Comparison of ENCODE assay signal across 9 cellular contexts in genomic region chr12:124655317-124656213, GRCh38.
DNase-seq lines count a peak whose midpoint lies in the region; ATAC-seq and TF ChIP-seq lines count a peak whose summit lies in the region.
"Had no signal": no experiment of that assay in that cellular context is flagged by ENCODE, and none has a peak within 500 bp of the region (broad histone marks: within the 10 kb centered on the region; RNA-seq: fewer than 3 reads in every experiment).

No MANE protein-coding gene starts in this region.

- H3K4me3 ChIP-seq in choroid plexus epithelial cell (ENCODE audit: low read depth, low read length) (peak overlapping the region; percentile 9), lower lobe of right lung (peak overlapping the region; percentile 22)

- peaks cover 44% of the 10 kb centered on the region for H3K4me1 Mint-ChIP-seq in type B pancreatic cell (ENCODE audit: unreplicated experiment)

- peak overlapping the region; percentile 75 for H3K27ac Mint-ChIP-seq in type B pancreatic cell

- no peaks in the 10 kb centered on the region for H3K36me3 ChIP-seq in lower lobe of right lung

- intact Hi-C loops in lower lobe of right lung (cut with DNase I): no loop called here

- peaks cover 4% of the 10 kb centered on the region for H3K27me3 Mint-ChIP-seq in type B pancreatic cell

- no peaks in the 10 kb centered on the region for H3K27me3 ChIP-seq in lower lobe of right lung (ENCODE audit: low read depth)

- no peaks in the 10 kb centered on the region for H3K9me3 Mint-ChIP-seq in type B pancreatic cell

- H3K9me3 ChIP-seq in lower lobe of right lung: no peaks in the 10 kb centered on the region

- H3K4me3 Mint-ChIP-seq in type B pancreatic cell: peak overlapping the region; percentile 82

- peaks cover 42% of the 10 kb centered on the region for H3K4me1 ChIP-seq in lower lobe of right lung

- no peak for TF ChIP-seq CTCF in choroid plexus epithelial cell (conservative IDR thresholded peaks at IDR 0.05; ENCODE audit: low read depth, low read length)
- TF ChIP-seq CTCF in lower lobe of right lung (IDR thresholded peaks at IDR 0.05): no peak
- TF ChIP-seq CTCF in type B pancreatic cell (conservative IDR thresholded peaks at IDR 0.05): no peak

- peak overlapping the region; percentile 67 for H3K27ac ChIP-seq in lower lobe of right lung

- peak; percentile 78 to 84 for ATAC-seq in lower lobe of right lung
- ATAC-seq in HG02678 (IDR thresholded peaks at IDR 0.05; ENCODE audit: unreplicated experiment): no peak
- no peak for ATAC-seq in stimulated activated naive CD8-positive, alpha-beta T cell treated with anti-CD3 and anti-CD28 coated beads, Interleukin-15, Interleukin-2, amounts not matched to agents 100 U/mL and 50 U/mL, for 24 hours
- ATAC-seq: HCT116 had no signal

- no peaks in the 10 kb centered on the region for H3K36me3 Mint-ChIP-seq in type B pancreatic cell

- DNase-seq in DMS153 (lab: John Stamatoyannopoulos, UW) (peak; percentile 57), NCI-H226 (peak; percentile 93), choroid plexus epithelial cell (ENCODE audit: low read depth) (peak; percentile 99), lower lobe of right lung (no peak), type B pancreatic cell (ENCODE audit: extremely low spot score, unreplicated experiment) (peak; percentile 80)
- no peak for DNase-seq in stimulated activated naive CD8-positive, alpha-beta T cell treated with anti-CD3 and anti-CD28 coated beads, Interleukin-15, Interleukin-2, amounts not matched to agents 100 U/mL and 50 U/mL, for 24 hours
- DNase-seq in activated CD8-positive, alpha-beta memory T cell treated with anti-CD3 and anti-CD28 coated beads, Interleukin-2, amount 50 U/mL, for 4 hours: no peak

Comparison
In these comparisons a context has a peak if more than half of its experiments do, and no peak if none do; other contexts are left out.
1. DNase-seq: peak in DMS153 (single experiment), NCI-H226 (single experiment), choroid plexus epithelial cell (single experiment) and type B pancreatic cell (single experiment); none in lower lobe of right lung (single experiment), stimulated activated naive CD8-positive, alpha-beta T cell treated with anti-CD3 and anti-CD28 coated beads, Interleukin-15, Interleukin-2, amounts not matched to agents 100 U/mL and 50 U/mL, for 24 hours (single experiment) and activated CD8-positive, alpha-beta memory T cell treated with anti-CD3 and anti-CD28 coated beads, Interleukin-2, amount 50 U/mL, for 4 hours (single experiment).
2. ATAC-seq: peak in lower lobe of right lung (2 of 2); none in HG02678 (single experiment) and stimulated activated naive CD8-positive, alpha-beta T cell treated with anti-CD3 and anti-CD28 coated beads, Interleukin-15, Interleukin-2, amounts not matched to agents 100 U/mL and 50 U/mL, for 24 hours (single experiment).